8 cellular contexts compared by ENCODE assay signal in genomic region chr13:100100115-100100879, GRCh38. TPM values are rescaled to one million over a fixed set of nuclear protein-coding genes. Genes with fewer than 3 reads are reported as not detected.
A peak's percentile ranks its signal among the peaks of the same experiment; 100 is the strongest.
DNase-seq lines count a peak whose midpoint lies in the region; ATAC-seq and TF ChIP-seq lines count a peak whose summit lies in the region.

No MANE protein-coding gene starts in this region.

- POLR2A ChIA-PET in RWPE1 (lab: Yijun Ruan, JAX; ENCODE audit: low non-redundant PET): no interaction called here
- POLR2A ChIA-PET in CD8-positive, alpha-beta memory T cell (lab: Charles Lee): no interaction called here

- H3K4me3 ChIP-seq in fibroblast of villous mesenchyme (ENCODE audit: low read depth, low read length): no peak overlapping the region
- H3K4me3 ChIP-seq in CD8-positive, alpha-beta memory T cell (ENCODE audit: low read length): no peak overlapping the region

- no peak overlapping the region for H3K4me3 Mint-ChIP-seq in CD8-positive, alpha-beta memory T cell

- H3K4me1 ChIP-seq in CD8-positive, alpha-beta memory T cell (ENCODE audit: insufficient read depth, low read length): no peaks in the 10 kb centered on the region

- H3K9me3 Mint-ChIP-seq in CD8-positive, alpha-beta memory T cell: no peaks in the 10 kb centered on the region

- CTCF ChIA-PET in RWPE1 (lab: Yijun Ruan, JAX): no interaction called here
- CTCF ChIA-PET in CD8-positive, alpha-beta memory T cell (lab: Charles Lee): no interaction called here

- no peaks in the 10 kb centered on the region for H3K27me3 ChIP-seq in CD8-positive, alpha-beta memory T cell (ENCODE audit: insufficient read depth, low read length, poor library complexity, severe bottlenecking)

- H3K4me1 Mint-ChIP-seq in CD8-positive, alpha-beta memory T cell: peaks cover 14 to 29% (median 18%) of the 10 kb centered on the region in 3 donors

- no peak for ATAC-seq in HG03039 (IDR thresholded peaks at IDR 0.05; ENCODE audit: unreplicated experiment)
- ATAC-seq in HG03196 (IDR thresholded peaks at IDR 0.05; ENCODE audit: unreplicated experiment): no peak

- peak overlapping the region; percentile 87 for H3K27ac ChIP-seq in RWPE1
- no peak overlapping the region for H3K27ac ChIP-seq in CD8-positive, alpha-beta memory T cell (ENCODE audit: low read depth, low read length)

- no peaks in the 10 kb centered on the region for H3K27me3 Mint-ChIP-seq in CD8-positive, alpha-beta memory T cell

- H3K27ac Mint-ChIP-seq in CD8-positive, alpha-beta memory T cell: no peak overlapping the region

- H3K36me3 ChIP-seq in CD8-positive, alpha-beta memory T cell (ENCODE audit: insufficient read depth, low read length): no peaks in the 10 kb centered on the region

- peaks cover 10 to 13% (median 11%) of the 10 kb centered on the region in 3 donors for H3K36me3 Mint-ChIP-seq in CD8-positive, alpha-beta memory T cell

- DNase-seq in EL: peak; percentile 64
- DNase-seq in RWPE1 (ENCODE audit: low spot score): peak; percentile 67
- DNase-seq in fibroblast of villous mesenchyme (ENCODE audit: low read depth): peak; percentile 92
- DNase-seq in pons (ENCODE audit: low spot score): peak; percentile 62
- DNase-seq in activated effector memory CD4-positive, alpha-beta T cell treated with Interleukin-2 at 50 U/mL for 16 hours: no peak
- DNase-seq in CD8-positive, alpha-beta memory T cell: no peak

- TF ChIP-seq CTCF in RWPE1 (conservative IDR thresholded peaks at IDR 0.05; ENCODE audit: low read depth) (no peak), fibroblast of villous mesenchyme (IDR thresholded peaks at IDR 0.05; ENCODE audit: insufficient read depth, low read depth, low read length) (no peak)

- H3K9me3 ChIP-seq in CD8-positive, alpha-beta memory T cell (ENCODE audit: low read length): no peaks in the 10 kb centered on the region

RNA-seq across cellular contexts. Expression of gene PCCA, which starts 11.4 kb away (rescaled TPM):
- total RNA-seq in fibroblast of villous mesenchyme: 23.8 and 33.7 TPM in 2 replicates
- total RNA-seq in CD8-positive, alpha-beta memory T cell: 1 to 10 TPM; 6.1 to 6.2 TPM
- polyA plus RNA-seq in CD8-positive, alpha-beta memory T cell: 9.5 TPM

Comparison
In these comparisons a context has a peak if more than half of its experiments do, and no peak if none do; other contexts are left out.
1. DNase-seq: peak in EL (single experiment), RWPE1 (single experiment), fibroblast of villous mesenchyme (single experiment) and pons (single experiment); none in activated effector memory CD4-positive, alpha-beta T cell treated with Interleukin-2 at 50 U/mL for 16 hours (single experiment) and CD8-positive, alpha-beta memory T cell (0 of 5).